ENCODE assay signal across 11 cellular contexts in the genomic region with DNA sequence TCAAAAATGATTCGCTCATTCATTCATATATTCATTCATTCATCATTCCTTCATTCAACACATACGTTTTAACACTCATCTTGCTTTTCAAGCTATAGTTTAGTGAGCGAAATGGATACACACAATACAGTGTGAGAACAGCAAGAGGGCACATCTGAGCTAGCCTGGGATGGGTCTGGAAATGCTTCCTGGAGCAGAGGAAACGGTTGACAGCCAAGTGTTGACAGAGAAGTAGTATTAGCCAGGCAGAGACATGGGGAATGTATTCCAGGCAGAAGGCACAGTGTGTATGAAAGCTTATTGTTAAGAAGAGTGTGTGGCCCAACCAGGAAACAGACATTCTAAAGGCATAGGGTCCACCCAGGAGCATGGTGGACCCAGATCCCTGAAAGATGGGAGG. TPM values are rescaled to one million over a fixed set of nuclear protein-coding genes. Genes with fewer than 3 reads are reported as not detected.
"Had no signal": no experiment of that assay in that cellular context is flagged by ENCODE, and none has a peak within 500 bp of the region (broad histone marks: within the 10 kb centered on the region; RNA-seq: fewer than 3 reads in every experiment).

No MANE protein-coding gene starts in this region.

RNA-seq across cellular contexts. Expression of a gene that starts 32.6 kb away (rescaled TPM):
- total RNA-seq: activated B cell treated with CpG ODN at 0.5 μM for 24 hours; activated CD8-positive, alpha-beta T cell treated with anti-CD3 and anti-CD28 coated beads for 36 hours; activated naive CD8-positive, alpha-beta T cell treated with anti-CD3 and anti-CD28 coated beads for 36 hours; activated T-cell treated with anti-CD3 and anti-CD28 coated beads, Interleukin-2, amount 50 U/mL, for 4 hours; ascending aorta; breast epithelium; cardiac muscle cell; epithelial cell of proximal tubule; esophagus mucosa; foreskin keratinocyte; heart left ventricle had no signal
